Comparison of ENCODE assay signal across 10 cellular contexts in the genomic region with DNA sequence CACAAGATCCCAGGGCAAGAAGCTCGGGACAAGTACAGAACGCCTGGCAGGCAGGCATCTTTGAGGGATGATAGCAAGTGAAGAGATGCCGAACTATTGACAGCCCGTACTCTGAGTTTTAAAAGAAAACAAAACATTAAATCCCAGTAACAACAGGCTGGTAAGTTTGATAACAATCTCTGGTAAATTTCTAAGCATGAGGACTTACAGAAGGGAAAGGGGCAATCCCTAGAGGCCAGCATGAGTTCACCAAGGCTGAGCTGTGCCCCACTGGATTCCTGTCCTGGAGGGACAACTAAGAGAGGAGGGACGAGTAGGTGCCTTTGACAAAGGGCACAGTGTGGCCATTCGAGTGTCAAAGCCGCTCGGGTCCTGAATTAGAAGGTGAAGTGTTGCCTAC. TPM values are rescaled to one million over a fixed set of nuclear protein-coding genes. Genes with fewer than 3 reads are reported as not detected.
"Had no signal": no experiment of that assay in that cellular context is flagged by ENCODE, and none has a peak within 500 bp of the region (broad histone marks: within the 10 kb centered on the region; RNA-seq: fewer than 3 reads in every experiment).

No MANE protein-coding gene starts in this region.

- DNase-seq: GM23248, GOT3, H7, IMR-90, KG1 had no signal

- H3K36me3 ChIP-seq: HAP-1 had no signal

- H3K4me1 ChIP-seq: HAP-1 had no signal

- H2AFZ ChIP-seq: GM23248 had no signal

- ATAC-seq: HCT116, K562 had no signal

- H3K9me3 ChIP-seq: HAP-1 had no signal

- FAIRE-seq: K562 had no signal

- H3K27ac ChIP-seq: GM23248 had no signal

- H3K4me3 ChIP-seq: GM23248, HAP-1, K562 had no signal

- H3K9ac ChIP-seq: GM23248 had no signal

RNA-seq across cellular contexts. Expression of a gene that starts 26.2 kb away (rescaled TPM):
- total RNA-seq: GM23248, H4, H7, HT-29, IMR-90, K562 had no signal
- polyA plus RNA-seq: GM23248, IMR-90, K562 had no signal
